ENCODE assay signal across 8 cellular contexts in the genomic region with DNA sequence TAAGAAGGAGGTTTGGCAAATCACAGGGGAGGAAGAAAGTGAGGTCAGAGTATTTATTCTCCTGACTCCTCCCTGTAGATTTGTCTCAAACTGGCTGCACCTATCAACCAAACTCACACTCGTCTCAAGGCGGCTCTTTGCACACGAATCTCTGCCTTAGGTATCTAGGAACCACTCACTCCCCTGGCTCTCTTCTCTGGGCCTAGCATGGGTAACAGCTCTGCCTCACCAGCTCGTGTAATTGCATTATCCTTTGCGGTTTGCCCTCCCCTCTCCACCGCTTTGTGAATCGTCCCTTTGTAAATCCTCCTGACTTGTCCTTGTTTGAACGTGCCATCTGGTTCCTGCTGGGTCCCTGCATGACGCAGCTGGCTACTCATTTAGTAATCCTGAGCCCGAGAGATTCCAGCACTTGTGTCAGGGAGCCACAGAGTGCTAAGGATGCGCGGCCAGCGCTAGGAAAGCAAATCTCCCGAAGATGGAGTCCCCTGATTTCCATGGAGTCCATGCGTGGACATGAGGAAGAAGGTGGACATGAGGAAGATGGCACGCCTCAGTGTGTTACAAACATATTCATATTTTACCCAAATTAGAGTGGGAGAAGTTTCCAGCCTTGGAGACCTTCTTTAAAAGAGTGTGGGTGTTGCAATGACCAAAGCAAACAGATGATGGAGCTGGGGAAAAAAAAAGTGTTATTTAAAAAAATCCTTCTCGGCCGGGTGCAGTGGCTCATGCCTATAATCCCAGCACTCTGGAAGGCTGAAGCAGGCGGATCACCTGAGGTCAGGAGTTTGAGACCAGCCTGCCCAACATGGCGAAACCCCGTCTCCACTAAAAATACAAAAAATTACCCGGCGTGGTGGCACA. TPM values are rescaled to one million over a fixed set of nuclear protein-coding genes. Genes with fewer than 3 reads are reported as not detected.
DNase-seq lines count a peak whose midpoint lies in the region; ATAC-seq, FAIRE-seq and TF ChIP-seq lines count a peak whose summit lies in the region.

No MANE protein-coding gene starts in this region.

- no peak for TF ChIP-seq POLR2A in GM18505 (IDR thresholded peaks at IDR 0.05; ENCODE audit: borderline replicate concordance, extremely low read depth, insufficient read depth, insufficient read length)

- ATAC-seq in GM18505 (IDR thresholded peaks at IDR 0.05; ENCODE audit: unreplicated experiment) (no peak), HG02798 (IDR thresholded peaks at IDR 0.05; ENCODE audit: poor library complexity, unreplicated experiment) (no peak), HG02588 (IDR thresholded peaks at IDR 0.05; ENCODE audit: unreplicated experiment) (no peak)

- H3K36me3 ChIP-seq in A673 (ENCODE audit: insufficient read depth, low read length, poor library complexity, severe bottlenecking), result no peaks in the 10 kb centered on the region

- TF ChIP-seq CTCF in A673 (conservative IDR thresholded peaks at IDR 0.05; ENCODE audit: low read depth, low read length), result no peak

- peak; percentile 17 for FAIRE-seq in urothelium cell line (lab: Jason Lieb, UNC)

- no TSS peak for BruUV-seq in A673 (replicated peaks; lab: Mats Ljungman, UMichigan)

- peak; percentile 85 for DNase-seq in A673 (ENCODE audit: low spot score)
- DNase-seq in HPDE6-E6E7 (ENCODE audit: extremely low spot score), result peak; percentile 57
- peak; percentile 57 for DNase-seq in NOMO-1 treated with DMSO at 0.1 percent for 48 hours (lab: John Stamatoyannopoulos, UW; ENCODE audit: unreplicated experiment)
- DNase-seq in fibroblast of peridontal ligament (ENCODE audit: extremely low read depth), result peak; percentile 65
- peak; percentile 70 for DNase-seq in urothelium cell line (ENCODE audit: low spot score)

- H3K9me3 ChIP-seq in A673 (ENCODE audit: low read depth, low read length, poor library complexity, severe bottlenecking), result no peaks in the 10 kb centered on the region

- H3K27ac ChIP-seq in A673 (ENCODE audit: low read depth, low read length, poor library complexity, severe bottlenecking), result peak overlapping the region; percentile 52

- no peak overlapping the region for H3K4me3 ChIP-seq in A673 (ENCODE audit: low read depth, low read length, poor library complexity, severe bottlenecking)

- H3K4me1 ChIP-seq in A673 (ENCODE audit: insufficient read depth, low read length, poor library complexity, severe bottlenecking), result peaks cover 17% of the 10 kb centered on the region

- CTCF ChIA-PET in A673 (lab: Charles Lee), result no interaction called here

- POLR2A ChIA-PET in A673 (lab: Charles Lee; ENCODE audit: low non-redundant PET), result no interaction called here

- no peaks in the 10 kb centered on the region for H3K27me3 ChIP-seq in A673 (replicated peaks; ENCODE audit: insufficient read depth, low read depth, low read length, poor library complexity)

- intact Hi-C loops in A673 (cut with micrococcal nuclease; ENCODE audit: unreplicated experiment), result no loop called here

RNA-seq across cellular contexts. Expression of gene NRROS, which starts 26.7 kb away (rescaled TPM):
- 0.64 and 0.92 TPM in 2 replicates for total RNA-seq in A673 (2021)

RNA-seq across cellular contexts. Expression of gene CEP19, which starts 45.8 kb away (rescaled TPM):
- 6.0 TPM in 2 replicates for total RNA-seq in A673 (2021)

RNA-seq across cellular contexts. Expression of gene PIGX, which starts 45.9 kb away (rescaled TPM):
- 59.0 and 59.1 TPM in 2 replicates for total RNA-seq in A673 (2021)
